Comparison of ENCODE assay signal across 12 cellular contexts in genomic region chr20:49706548-49707517, GRCh38. TPM values are rescaled to one million over a fixed set of nuclear protein-coding genes. Genes with fewer than 3 reads are reported as not detected.
DNase-seq lines count a peak whose midpoint lies in the region; ATAC-seq and TF ChIP-seq lines count a peak whose summit lies in the region.
"Had no signal": no experiment of that assay in that cellular context is flagged by ENCODE, and none has a peak within 500 bp of the region (broad histone marks: within the 10 kb centered on the region; RNA-seq: fewer than 3 reads in every experiment).

No MANE protein-coding gene starts in this region.

- no peaks in the 10 kb centered on the region for H3K27me3 ChIP-seq in endocrine pancreas (ENCODE audit: control insufficient read depth, insufficient read depth, low read length)

- DNase-seq in NCI-H69 (lab: John Stamatoyannopoulos, UW) (peak; percentile 15), natural killer cell (no peak), NCI-H748 treated with DMSO at 0.1 percent for 48 hours (lab: John Stamatoyannopoulos, UW) (no peak)
- no peak for DNase-seq in activated CD4-positive, alpha-beta T cell treated with anti-CD3 and anti-CD28 coated beads for 48 hours
- DNase-seq: activated CD4-positive, alpha-beta T cell treated with anti-CD3 and anti-CD28 coated beads, Interleukin-2, amount 10 ng/mL, durations not matched to agents 7 days and 5 days; HCEC 1CT; NCI-H510A treated with DMSO at 0.1 percent for 48 hours had no signal

- no peaks in the 10 kb centered on the region for H3K27me3 Mint-ChIP-seq in natural killer cell (ENCODE audit: low read depth in 2 of 2)
- H3K27me3 Mint-ChIP-seq: activated CD4-positive, alpha-beta T cell treated with anti-CD3 and anti-CD28 coated beads, Interleukin-2, amount 10 ng/mL, durations not matched to agents 7 days and 5 days had no signal

- no peaks in the 10 kb centered on the region for H3K36me3 ChIP-seq in endocrine pancreas (ENCODE audit: control insufficient read depth, insufficient read depth, low read length)

- peak overlapping the region; percentile 17 for H3K9ac ChIP-seq in endocrine pancreas (ENCODE audit: control insufficient read depth, insufficient read depth, low read length)

- intact Hi-C loops in natural killer cell (cut with micrococcal nuclease) = no loop called here

- peak overlapping the region; percentile 4 to 85 for H3K27ac Mint-ChIP-seq in natural killer cell
- H3K27ac Mint-ChIP-seq: activated CD4-positive, alpha-beta T cell treated with anti-CD3 and anti-CD28 coated beads, Interleukin-2, amount 10 ng/mL, durations not matched to agents 7 days and 5 days had no signal

- peaks cover 51 to 59% of the 10 kb centered on the region in 2 donors for H3K4me1 Mint-ChIP-seq in natural killer cell

- no peaks in the 10 kb centered on the region for H3K36me3 Mint-ChIP-seq in natural killer cell

- no peaks in the 10 kb centered on the region for H3K9me3 ChIP-seq in endocrine pancreas (ENCODE audit: control insufficient read depth, low read length)

- no peak overlapping the region for H3K4me3 Mint-ChIP-seq in natural killer cell
- H3K4me3 Mint-ChIP-seq: activated CD4-positive, alpha-beta T cell treated with anti-CD3 and anti-CD28 coated beads, Interleukin-2, amount 10 ng/mL, durations not matched to agents 7 days and 5 days had no signal

- TF ChIP-seq CTCF in 22Rv1 (IDR thresholded peaks at IDR 0.05) = no peak
- TF ChIP-seq CTCF in natural killer cell (IDR thresholded peaks at IDR 0.05) = no peak

- ATAC-seq in natural killer cell = no peak
- ATAC-seq in GM18870 (IDR thresholded peaks at IDR 0.05; ENCODE audit: unreplicated experiment) = no peak
- ATAC-seq in HG03196 (IDR thresholded peaks at IDR 0.05; ENCODE audit: unreplicated experiment) = no peak

- H3K27ac ChIP-seq in 22Rv1 = peak overlapping the region; percentile 19; the same call in 1 of the 2 replicates
- H3K27ac ChIP-seq: C4-2B had no signal

- H3K4me3 ChIP-seq in endocrine pancreas (ENCODE audit: control insufficient read depth, insufficient read depth, low read length) = no peak overlapping the region

- no peaks in the 10 kb centered on the region for H3K9me3 Mint-ChIP-seq in natural killer cell
- H3K9me3 Mint-ChIP-seq: activated CD4-positive, alpha-beta T cell treated with anti-CD3 and anti-CD28 coated beads, Interleukin-2, amount 10 ng/mL, durations not matched to agents 7 days and 5 days had no signal

- H3K4me1 ChIP-seq in endocrine pancreas (ENCODE audit: control insufficient read depth, insufficient read depth, low read length) = peaks cover 6% of the 10 kb centered on the region

RNA-seq across cellular contexts. Expression of gene B4GALT5, which starts 6.8 kb away (rescaled TPM):
- 10 to 100 TPM; 15.5 to 29.1 (median 28.6) TPM for total RNA-seq in natural killer cell
